Comparison of ENCODE assay signal across 25 cellular contexts in genomic region chr4:173511787-173512361, GRCh38. TPM values are rescaled to one million over a fixed set of nuclear protein-coding genes. Genes with fewer than 3 reads are reported as not detected.
"Had no signal": no experiment of that assay in that cellular context is flagged by ENCODE, and none has a peak within 500 bp of the region (broad histone marks: within the 10 kb centered on the region; RNA-seq: fewer than 3 reads in every experiment).

No MANE protein-coding gene starts in this region.

- H3K27me3 ChIP-seq: vagina had no signal

- DNase-seq: effector CD4-positive, alpha-beta T cell; endodermal cell; erythroblast; heart right ventricle; left cardiac atrium; mesendoderm; naive B cell; occipital lobe; pancreas; stimulated activated CD4-positive, alpha-beta T cell treated with anti-CD3 and anti-CD28 coated beads, Interleukin-12 subunit alpha, Interleukin-12 subunit beta, amount 100 ng/mL, for 4 hours; stimulated activated naive CD4-positive, alpha-beta T cell treated with Interleukin-2 at 50 U/mL for 16 hours; thyroid gland; upper lobe of right lung had no signal

- H3K36me3 ChIP-seq: heart right ventricle, pancreas, suprapubic skin, thyroid gland, upper lobe of right lung, vagina had no signal

- H3K27ac ChIP-seq: coronary artery, pancreas, skin epidermis, suprapubic skin, thyroid gland, upper lobe of right lung, vagina had no signal

- FAIRE-seq: endothelial cell of umbilical vein, frontal cortex, keratinocyte, pancreas had no signal

- H3K9me3 ChIP-seq: pancreas, suprapubic skin, thyroid gland, upper lobe of right lung, vagina had no signal

- ATAC-seq: heart right ventricle, left cardiac atrium, pancreas, sciatic nerve, upper lobe of right lung had no signal

- H3K4me1 ChIP-seq: pancreas, upper lobe of right lung had no signal

- H3K4me3 ChIP-seq: coronary artery, pancreas, skin epidermis, suprapubic skin, thyroid gland, upper lobe of right lung, vagina had no signal

RNA-seq across cellular contexts. Expression of gene HAND2, which starts 18.2 kb away (rescaled TPM):
- total RNA-seq: chondrocyte, dermis microvascular lymphatic vessel endothelial cell, endodermal cell, endothelial cell of umbilical vein, frontal cortex, glomerular endothelial cell, lung microvascular endothelial cell, occipital lobe, upper lobe of right lung had no signal
- polyA plus RNA-seq: endothelial cell of umbilical vein, keratinocyte had no signal
